In the genomic region with DNA sequence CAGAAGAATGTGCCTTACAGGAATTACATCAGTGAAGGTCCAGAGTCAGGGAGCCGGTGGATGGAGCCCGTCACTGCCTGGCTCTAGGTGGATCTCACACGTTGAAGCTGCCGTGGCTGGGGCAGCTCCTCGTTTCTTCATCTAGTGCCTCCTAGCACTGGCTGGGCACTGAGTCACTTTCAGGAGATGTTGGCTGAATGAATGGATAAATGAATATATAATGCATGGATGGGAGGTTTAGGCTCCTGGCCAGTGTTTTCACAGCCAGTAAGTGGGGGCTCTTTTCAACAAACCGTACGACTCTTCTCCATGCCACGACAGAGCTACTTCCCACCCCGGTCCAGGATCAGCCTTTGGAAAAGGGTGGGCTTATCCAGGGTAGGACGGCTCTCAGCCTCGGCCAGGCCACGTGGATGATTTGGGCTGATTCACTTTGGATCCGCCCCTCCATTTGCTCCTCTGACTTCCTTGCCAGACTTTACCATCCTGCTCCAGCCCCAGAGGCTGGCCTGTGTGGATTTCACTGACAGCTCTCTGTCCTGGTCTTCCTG, we compare ENCODE assay signal across 10 cellular contexts. TPM values are rescaled to one million over a fixed set of nuclear protein-coding genes. Genes with fewer than 3 reads are reported as not detected.
DNase-seq lines count a peak whose midpoint lies in the region; ATAC-seq and TF ChIP-seq lines count a peak whose summit lies in the region.
"Had no signal": no experiment of that assay in that cellular context is flagged by ENCODE, and none has a peak within 500 bp of the region (broad histone marks: within the 10 kb centered on the region; RNA-seq: fewer than 3 reads in every experiment).

No MANE protein-coding gene starts in this region.

- in situ Hi-C loops in astrocyte of the spinal cord (cut with HindIII; ENCODE audit: low sequenced_read_pairs) = no loop called here
- in situ Hi-C loops in transverse colon (cut with MboI; ENCODE audit: low pct_ligation_motif_present in 1 of 4, low pct_unique_long_range_greater_than_20kb in 1 of 4, low sequenced_read_pairs in 3 of 4) = loop anchor here in 2 of 4 donors (25.0 kb wide), 1 partner anchor 482 kb away; no protein-coding TSS in a partner anchor

- no peaks in the 10 kb centered on the region for H3K9me3 Mint-ChIP-seq in activated CD4-positive, alpha-beta T cell treated with anti-CD3 and anti-CD28 coated beads, Interleukin-2, amount 10 ng/mL, durations not matched to agents 7 days and 5 days

- H3K27ac Mint-ChIP-seq in activated CD4-positive, alpha-beta T cell treated with anti-CD3 and anti-CD28 coated beads, Interleukin-2, amount 10 ng/mL, durations not matched to agents 7 days and 5 days = no peak overlapping the region

- ATAC-seq in GM18502 (IDR thresholded peaks at IDR 0.05; ENCODE audit: poor library complexity, unreplicated experiment) (no peak), GM19328 (IDR thresholded peaks at IDR 0.05; ENCODE audit: unreplicated experiment) (no peak)
- ATAC-seq: foreskin keratinocyte had no signal

- H3K36me3 ChIP-seq in transverse colon = no peaks in the 10 kb centered on the region

- H3K27me3 ChIP-seq in transverse colon = no peaks in the 10 kb centered on the region
- H3K27me3 ChIP-seq: foreskin keratinocyte had no signal

- H3K9me3 ChIP-seq in transverse colon = no peaks in the 10 kb centered on the region

- WGBS in transverse colon (ENCODE audit: low coverage in 1 of 2), 2 donors = 67 to 76% methylated on average over 3 to 13 of the region's 13 CpGs

- H3K4me1 Mint-ChIP-seq in activated CD4-positive, alpha-beta T cell treated with anti-CD3 and anti-CD28 coated beads, Interleukin-2, amount 10 ng/mL, durations not matched to agents 7 days and 5 days = peaks cover 14% of the 10 kb centered on the region

- H3K27ac ChIP-seq in transverse colon = peak overlapping the region; percentile 0 to 96 (median 88)
- H3K27ac ChIP-seq: foreskin keratinocyte had no signal

- no peak for DNase-seq in activated CD4-positive, alpha-beta T cell treated with anti-CD3 and anti-CD28 coated beads, Interleukin-2, amount 10 ng/mL, durations not matched to agents 7 days and 5 days
- DNase-seq in activated CD4-positive, alpha-beta T cell treated with anti-CD3 and anti-CD28 coated beads, Interleukin-2, amount 50 U/mL, for 48 hours = no peak
- DNase-seq in astrocyte of the spinal cord (ENCODE audit: low read depth, low spot score) (peak; percentile 48), islet precursor cell (peak; percentile 87), transverse colon (peak; percentile 9), dedifferentiated amniotic fluid mesenchymal stem cell (ENCODE audit: extremely low spot score) (no peak)
- DNase-seq: activated CD4-positive, alpha-beta T cell treated with anti-CD3 and anti-CD28 coated beads for 1 hour had no signal

- intact Hi-C loops in transverse colon (cut with DNase I; ENCODE audit: low total_unique reads) = no loop called here

- no peak overlapping the region for H3K4me3 ChIP-seq in astrocyte of the spinal cord (ENCODE audit: low read depth, low read length)
- no peak overlapping the region for H3K4me3 ChIP-seq in transverse colon

- CTCF ChIA-PET in activated CD4-positive, alpha-beta T cell treated with anti-CD3 and anti-CD28 coated beads, Interleukin-2, amount 10 ng/mL, durations not matched to agents 7 days and 5 days (lab: Charles Lee) = interaction anchor here (1.1 to 1.3 kb wide), 2 partner anchors 10 to 24 kb away, joined by 3 read pairs; no protein-coding TSS in a partner anchor

- no peak for TF ChIP-seq POLR2A in transverse colon (IDR thresholded peaks at IDR 0.05)

- H3K4me1 ChIP-seq in transverse colon = peaks cover 8 to 39% (median 29%) of the 10 kb centered on the region in 4 donors

- peaks cover 40% of the 10 kb centered on the region for H3K27me3 Mint-ChIP-seq in activated CD4-positive, alpha-beta T cell treated with anti-CD3 and anti-CD28 coated beads, Interleukin-2, amount 10 ng/mL, durations not matched to agents 7 days and 5 days

- H3K36me3 Mint-ChIP-seq in activated CD4-positive, alpha-beta T cell treated with anti-CD3 and anti-CD28 coated beads, Interleukin-2, amount 10 ng/mL, durations not matched to agents 7 days and 5 days (ENCODE audit: low read depth) = no peaks in the 10 kb centered on the region

- TF ChIP-seq EP300 in transverse colon (IDR thresholded peaks at IDR 0.05; ENCODE audit: low read depth) = no peak

- TF ChIP-seq CTCF in astrocyte of the spinal cord (IDR thresholded peaks at IDR 0.05; ENCODE audit: low read depth, low read length) = no peak
- TF ChIP-seq CTCF in transverse colon (IDR thresholded peaks at IDR 0.05) = no peak

- POLR2A ChIA-PET in activated CD4-positive, alpha-beta T cell treated with anti-CD3 and anti-CD28 coated beads, Interleukin-2, amount 10 ng/mL, durations not matched to agents 7 days and 5 days (lab: Charles Lee) = no interaction called here

- H3K4me3 Mint-ChIP-seq in activated CD4-positive, alpha-beta T cell treated with anti-CD3 and anti-CD28 coated beads, Interleukin-2, amount 10 ng/mL, durations not matched to agents 7 days and 5 days = peak overlapping the region; percentile 17

RNA-seq across cellular contexts. Expression of a gene that starts 1.3 kb away (rescaled TPM):
- total RNA-seq in activated CD4-positive, alpha-beta T cell treated with anti-CD3 and anti-CD28 coated beads, Interleukin-2, amount 10 ng/mL, durations not matched to agents 7 days and 5 days = under 1 TPM; 0.33 to 0.35 TPM
- total RNA-seq in transverse colon = 10 to 100 TPM; 10.2 to 26.6 (median 14.6) TPM

Comparison
In these comparisons a context has a peak if more than half of its experiments do, and no peak if none do; other contexts are left out.
1. DNase-seq: peak in astrocyte of the spinal cord (single experiment), islet precursor cell (single experiment) and transverse colon (single experiment); none in activated CD4-positive, alpha-beta T cell treated with anti-CD3 and anti-CD28 coated beads, Interleukin-2, amount 10 ng/mL, durations not matched to agents 7 days and 5 days (single experiment), activated CD4-positive, alpha-beta T cell treated with anti-CD3 and anti-CD28 coated beads, Interleukin-2, amount 50 U/mL, for 48 hours (0 of 2) and dedifferentiated amniotic fluid mesenchymal stem cell (single experiment).
2. RNA of a gene that starts 1.3 kb away (total RNA-seq): 10.2 to 26.6 TPM in transverse colon; 0.33 to 0.35 TPM in activated CD4-positive, alpha-beta T cell treated with anti-CD3 and anti-CD28 coated beads, Interleukin-2, amount 10 ng/mL, durations not matched to agents 7 days and 5 days; every median in the first group is over 4 times any median in the second.